In the genomic region with DNA sequence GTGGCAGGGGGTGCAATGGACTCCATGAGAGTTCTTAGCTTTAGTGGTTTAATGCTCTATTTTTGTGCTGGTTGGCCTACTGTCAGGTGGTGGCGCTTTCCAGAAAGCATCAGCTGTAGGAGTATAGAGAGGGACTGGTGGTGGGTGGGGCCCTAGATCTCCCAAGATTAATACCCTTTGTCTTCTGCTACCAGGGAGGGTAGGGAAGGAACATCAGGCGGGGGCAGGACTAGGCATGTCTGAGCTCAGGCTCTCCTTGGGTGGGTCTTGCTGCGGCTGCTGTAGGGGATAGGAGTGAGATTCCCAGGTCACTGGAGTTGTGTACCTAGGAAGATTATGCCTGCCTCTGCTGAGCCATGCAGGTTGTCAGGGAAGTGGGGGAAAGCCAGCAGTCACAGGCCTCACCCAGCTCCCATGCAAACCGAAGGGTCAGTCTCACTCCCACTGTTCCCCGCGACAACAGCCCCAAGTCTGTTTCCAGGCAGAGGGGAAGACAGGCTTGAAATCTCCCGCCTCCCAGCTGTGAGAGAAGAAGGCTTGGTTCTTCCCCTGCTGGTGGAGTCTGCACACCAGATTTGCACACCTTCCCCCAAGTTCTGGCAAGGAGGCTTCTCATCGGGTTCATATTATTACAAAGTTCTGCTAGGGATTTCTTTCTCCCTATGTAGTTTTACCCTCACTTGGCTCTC, we compare ENCODE assay signal across 18 cellular contexts. TPM values are rescaled to one million over a fixed set of nuclear protein-coding genes. Genes with fewer than 3 reads are reported as not detected.
A peak's percentile ranks its signal among the peaks of the same experiment; 100 is the strongest.
DNase-seq lines count a peak whose midpoint lies in the region; ATAC-seq, FAIRE-seq and TF ChIP-seq lines count a peak whose summit lies in the region.
"Had no signal": no experiment of that assay in that cellular context is flagged by ENCODE, and none has a peak within 500 bp of the region (broad histone marks: within the 10 kb centered on the region; RNA-seq: fewer than 3 reads in every experiment).

No MANE protein-coding gene starts in this region.

- no peaks in the 10 kb centered on the region for H3K79me2 ChIP-seq in MM.1S (ENCODE audit: low read length)

- H3K4me3 ChIP-seq in bronchial epithelial cell (ENCODE audit: low read depth, low read length) (no peak overlapping the region), epithelial cell of esophagus (ENCODE audit: low read length) (no peak overlapping the region), MM.1S (ENCODE audit: low read length) (no peak overlapping the region)
- H3K4me3 ChIP-seq: A549 had no signal

- DNase-seq in NCI-H69 (lab: John Stamatoyannopoulos, UW) (peak; percentile 24), bronchial epithelial cell (ENCODE audit: low read depth) (no peak), epithelial cell of esophagus (ENCODE audit: low read depth) (peak; percentile 8), progenitor cell of endocrine pancreas (ENCODE audit: low spot score, unreplicated experiment) (no peak), NCI-H1048 (lab: John Stamatoyannopoulos, UW) (no peak), MM.1S (no peak)
- DNase-seq: CD8-positive, alpha-beta T cell; COR-L47; DMS153; DMS79 treated with DMSO at 0.1 percent for 48 hours; GDM1 had no signal

- H3K4me1 ChIP-seq in MM.1S (ENCODE audit: low read length) = 0 out of 2 replicates have a peak, but pooled peaks cover 5% of the 10 kb centered on the region
- H3K4me1 ChIP-seq: A549 had no signal

- peak overlapping the region; percentile 54 for H3K27ac Mint-ChIP-seq in progenitor cell of endocrine pancreas
- H3K27ac Mint-ChIP-seq: CD14-positive monocyte; CD8-positive, alpha-beta T cell had no signal

- H3K36me3 ChIP-seq in bronchial epithelial cell (ENCODE audit: control insufficient read depth, insufficient read depth, low read length) = no peaks in the 10 kb centered on the region
- no peaks in the 10 kb centered on the region for H3K36me3 ChIP-seq in MM.1S (replicated peaks; ENCODE audit: insufficient read depth, low read length)

- FAIRE-seq in bronchial epithelial cell (lab: Jason Lieb, UNC) = peak; percentile 52
- FAIRE-seq: A549, D721Med, GM12892, GM19239, H54 had no signal

- H3K9me3 ChIP-seq in MM.1S (replicated peaks; ENCODE audit: insufficient read depth, low read length) = no peaks in the 10 kb centered on the region
- H3K9me3 ChIP-seq: A549 had no signal

- H4K20me1 ChIP-seq in MM.1S (ENCODE audit: insufficient read depth, low read length) = no peaks in the 10 kb centered on the region

- no peak overlapping the region for H3K27ac ChIP-seq in MM.1S (ENCODE audit: low read length)
- H3K27ac ChIP-seq: A549 had no signal

- H3K36me3 Mint-ChIP-seq in progenitor cell of endocrine pancreas (ENCODE audit: insufficient read depth) = peaks cover 41% of the 10 kb centered on the region
- H3K36me3 Mint-ChIP-seq: CD14-positive monocyte; CD8-positive, alpha-beta T cell had no signal

- H3K9me3 Mint-ChIP-seq in progenitor cell of endocrine pancreas (ENCODE audit: low read depth) = peaks cover 39% of the 10 kb centered on the region

- no peaks in the 10 kb centered on the region for H3F3A ChIP-seq in MM.1S (ENCODE audit: insufficient read depth, low read length)

- TF ChIP-seq CTCF in bronchial epithelial cell (IDR thresholded peaks at IDR 0.05; ENCODE audit: insufficient read depth, low read length, severe bottlenecking) (no peak), epithelial cell of esophagus (IDR thresholded peaks at IDR 0.05; ENCODE audit: insufficient read depth, low read depth, low read length, missing control alignments) (peak; percentile 12), progenitor cell of endocrine pancreas (IDR thresholded peaks at IDR 0.05; ENCODE audit: unreplicated experiment) (no peak), MM.1S (IDR thresholded peaks at IDR 0.05; ENCODE audit: low read length) (no peak)

- H3K9ac ChIP-seq in MM.1S (ENCODE audit: low read length) = no peak overlapping the region

- no peak overlapping the region for H2AFZ ChIP-seq in MM.1S (ENCODE audit: low read length)

- H3K4me3 Mint-ChIP-seq in progenitor cell of endocrine pancreas (ENCODE audit: low read depth) = no peak overlapping the region
- H3K4me3 Mint-ChIP-seq: CD14-positive monocyte; CD8-positive, alpha-beta T cell had no signal

- H3K4me1 Mint-ChIP-seq in progenitor cell of endocrine pancreas (ENCODE audit: low read depth) = no peaks in the 10 kb centered on the region
- H3K4me1 Mint-ChIP-seq: CD14-positive monocyte had no signal

- no peaks in the 10 kb centered on the region for H3K27me3 ChIP-seq in bronchial epithelial cell (ENCODE audit: control insufficient read depth, insufficient read depth, low read length)
- H3K27me3 ChIP-seq in MM.1S (replicated peaks; ENCODE audit: insufficient read depth, low read length) = no peaks in the 10 kb centered on the region

- no peaks in the 10 kb centered on the region for H3K27me3 Mint-ChIP-seq in progenitor cell of endocrine pancreas

- no peaks in the 10 kb centered on the region for H3K9me2 ChIP-seq in MM.1S (replicated peaks; ENCODE audit: insufficient read depth, low read length)

- no peak for ATAC-seq in GM21529 (IDR thresholded peaks at IDR 0.05; ENCODE audit: unreplicated experiment)
- ATAC-seq: A549; CD8-positive, alpha-beta T cell had no signal

- no peak overlapping the region for H3K4me2 ChIP-seq in MM.1S (ENCODE audit: low read depth, low read length)
- H3K4me2 ChIP-seq: A549 had no signal

RNA-seq across cellular contexts. Expression of a gene that starts 46.7 kb away (rescaled TPM):
- total RNA-seq in bronchial epithelial cell = 2.8 and 3.9 TPM in 2 replicates
- total RNA-seq in progenitor cell of endocrine pancreas = 44.8 and 56.9 TPM in 2 replicates

Comparison
In these comparisons a context has a peak if more than half of its experiments do, and no peak if none do; other contexts are left out.
1. DNase-seq: peak in NCI-H69 (single experiment) and epithelial cell of esophagus (single experiment); none in bronchial epithelial cell (single experiment), progenitor cell of endocrine pancreas (single experiment), NCI-H1048 (single experiment) and MM.1S (single experiment).